In the genomic region with DNA sequence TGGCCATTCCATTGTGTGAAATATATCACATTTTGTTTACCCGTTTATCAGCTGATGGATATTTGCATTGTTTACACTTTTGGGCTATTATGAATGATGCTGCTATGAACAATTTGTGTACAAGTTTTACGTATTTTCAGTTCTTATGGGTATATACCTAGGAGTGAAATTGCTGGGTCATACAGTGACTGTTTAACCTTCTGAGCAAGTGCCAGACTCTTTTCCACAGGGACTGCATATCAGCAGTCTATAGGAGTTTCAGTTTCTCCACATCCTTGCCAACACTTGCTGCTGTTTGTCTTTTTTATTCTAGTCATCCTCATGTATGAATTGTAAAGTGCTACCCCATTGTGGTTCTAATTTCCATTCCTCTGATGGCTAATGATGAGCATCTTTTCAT, we compare ENCODE assay signal across 29 cellular contexts.
"Had no signal": no experiment of that assay in that cellular context is flagged by ENCODE, and none has a peak within 500 bp of the region (broad histone marks: within the 10 kb centered on the region; RNA-seq: fewer than 3 reads in every experiment).

No MANE protein-coding gene starts in this region.

- H3K27ac Mint-ChIP-seq: immature natural killer cell; naive thymus-derived CD8-positive, alpha-beta T cell; nephron; type B pancreatic cell had no signal

- H3K4me1 Mint-ChIP-seq: immature natural killer cell; naive thymus-derived CD8-positive, alpha-beta T cell; nephron; neural crest cell had no signal

- H3K36me3 ChIP-seq: left lung, lower lobe of right lung, pancreas, prostate gland, thoracic aorta, uterus had no signal

- H3K9me3 Mint-ChIP-seq: immature natural killer cell; naive thymus-derived CD8-positive, alpha-beta T cell; nephron; neural crest cell; stimulated activated naive B cell treated with anti-CD40 and anti-IgM and Interleukin-4, amounts not matched to agents 10 μg/mL and 1 μg/mL and 100 μg/mL, for 72 hours had no signal

- H3K27ac ChIP-seq: left lung, lower lobe of right lung, pancreas, prostate gland, skin epidermis, suprapubic skin, thoracic aorta, tibial artery had no signal

- H3K9me3 ChIP-seq: left lung, lower lobe of right lung, pancreas, prostate gland, suprapubic skin, thoracic aorta, tibial artery, uterus had no signal

- H3K4me3 Mint-ChIP-seq: immature natural killer cell; naive thymus-derived CD8-positive, alpha-beta T cell; nephron; neural crest cell; stimulated activated naive B cell treated with anti-CD40 and anti-IgM and Interleukin-4, amounts not matched to agents 10 μg/mL and 1 μg/mL and 100 μg/mL, for 72 hours; type B pancreatic cell had no signal

- H3K4me3 ChIP-seq: left lung, lower lobe of right lung, pancreas, prostate gland, skin epidermis, suprapubic skin, thoracic aorta, tibial artery, uterus had no signal

- H3K27me3 ChIP-seq: left lung, pancreas, suprapubic skin, tibial artery, uterus had no signal

- H3K4me1 ChIP-seq: pancreas, prostate gland, suprapubic skin, uterus had no signal

- H3K27me3 Mint-ChIP-seq: naive thymus-derived CD8-positive, alpha-beta T cell; stimulated activated naive B cell treated with anti-CD40 and anti-IgM and Interleukin-4, amounts not matched to agents 10 μg/mL and 1 μg/mL and 100 μg/mL, for 72 hours had no signal

- DNase-seq: immature natural killer cell; kidney; left colon; left lung; lower lobe of right lung; mammary epithelial cell; mesenchymal stem cell; naive thymus-derived CD8-positive, alpha-beta T cell; nucleus accumbens; pancreas; posterior cingulate gyrus; retina; right cardiac atrium; stimulated activated CD4-positive, alpha-beta T cell treated with anti-CD3 and anti-CD28 coated beads, Interleukin-12 subunit alpha, Interleukin-12 subunit beta, amount 100 ng/mL, for 4 hours; stimulated activated CD4-positive, alpha-beta T cell treated with anti-CD3 and anti-CD28 coated beads, Interleukin-15, amount 100 ng/mL, for 24 hours; stimulated activated CD4-positive, alpha-beta T cell treated with anti-CD3 and anti-CD28 coated beads, Interleukin-2, amount 100 ng/mL, for 24 hours; stimulated activated CD4-positive, alpha-beta T cell treated with anti-CD3 and anti-CD28 coated beads, Interleukin-4, amount 100 ng/mL, for 1 hour; stimulated activated naive B cell treated with anti-CD40 and anti-IgM and Interleukin-4, amounts not matched to agents 10 μg/mL and 1 μg/mL and 100 μg/mL, for 72 hours; stimulated activated naive CD8-positive, alpha-beta T cell treated with anti-CD3 and anti-CD28 coated beads, Interleukin-15, Interleukin-2, amounts not matched to agents 100 U/mL and 50 U/mL, for 24 hours; tibial artery; uterus had no signal

- ATAC-seq: left lung; lower lobe of right lung; naive thymus-derived CD8-positive, alpha-beta T cell; pancreas; right cardiac atrium; sciatic nerve; stimulated activated naive CD8-positive, alpha-beta T cell treated with anti-CD3 and anti-CD28 coated beads, Interleukin-15, Interleukin-2, amounts not matched to agents 100 U/mL and 50 U/mL, for 24 hours had no signal
